Comparison of ENCODE assay signal across 20 cellular contexts in genomic region chr22:38494498-38494897, GRCh38. TPM values are rescaled to one million over a fixed set of nuclear protein-coding genes. Genes with fewer than 3 reads are reported as not detected.
DNase-seq lines count a peak whose midpoint lies in the region; ATAC-seq and TF ChIP-seq lines count a peak whose summit lies in the region.
"Had no signal": no experiment of that assay in that cellular context is flagged by ENCODE, and none has a peak within 500 bp of the region (broad histone marks: within the 10 kb centered on the region; RNA-seq: fewer than 3 reads in every experiment).

No MANE protein-coding gene starts in this region.

- H3K18ac ChIP-seq in IMR-90 (ENCODE audit: low read depth, low read length) = no peak overlapping the region

- TF ChIP-seq POLR2A in IMR-90 (IDR thresholded peaks at IDR 0.05; ENCODE audit: low read depth, low read length) = no peak

- TF ChIP-seq RAD21 in IMR-90 (IDR thresholded peaks at IDR 0.05; ENCODE audit: low read length) = no peak

- H3K4me3 ChIP-seq in IMR-90 (ENCODE audit: insufficient read depth, low read depth, low read length) = no peak overlapping the region
- H3K4me3 ChIP-seq in brain microvascular endothelial cell (ENCODE audit: low read depth, low read length) = no peak overlapping the region
- H3K4me3 ChIP-seq: ascending aorta, coronary artery, transverse colon had no signal

- no peak overlapping the region for H2BK20ac ChIP-seq in IMR-90 (ENCODE audit: low read depth, low read length)

- H3K4me1 ChIP-seq in IMR-90 (ENCODE audit: control insufficient read depth, insufficient read depth, low read length) = peaks cover 24% of the 10 kb centered on the region

- H3K23ac ChIP-seq in IMR-90 (ENCODE audit: low read depth, low read length) = 0 out of 2 replicates have a peak overlapping the region, but pooled peaks have one; percentile 17

- peaks cover 30 to 72% of the 10 kb centered on the region in 2 experiments for H3K79me1 ChIP-seq in IMR-90 (ENCODE audit: low read depth in 1 of 2, low read length in 2 of 2)

- no peak overlapping the region for H2BK120ac ChIP-seq in IMR-90 (ENCODE audit: low read depth, low read length)

- in situ Hi-C loops in IMR-90 (cut with MboI; ENCODE audit: low sequenced_read_pairs) (no loop called here), brain microvascular endothelial cell (cut with HindIII; ENCODE audit: low pct_ligation_motif_present, low sequenced_read_pairs) (no loop called here)

- no peak overlapping the region for H2AK5ac ChIP-seq in IMR-90 (ENCODE audit: low read depth, low read length)

- no peaks in the 10 kb centered on the region for H3K9me3 ChIP-seq in IMR-90 (ENCODE audit: control insufficient read depth, insufficient read depth, low read length)
- H3K9me3 ChIP-seq: ascending aorta, transverse colon had no signal

- CTCF ChIA-PET in IMR-90 (lab: Yijun Ruan, JAX) = interaction anchor here (0.6 kb wide), 1 partner anchor 1883 kb away, joined by 3 read pairs; no protein-coding TSS in a partner anchor

- H3K9me1 ChIP-seq in IMR-90 (ENCODE audit: insufficient read depth, low read length) = peaks cover 18% of the 10 kb centered on the region

- H3K27me3 ChIP-seq in IMR-90 (ENCODE audit: control insufficient read depth, insufficient read depth, low read length) = no peaks in the 10 kb centered on the region
- no peaks in the 10 kb centered on the region for H3K27me3 ChIP-seq in brain microvascular endothelial cell (replicated peaks)
- H3K27me3 ChIP-seq: ascending aorta, transverse colon had no signal

- peak overlapping the region; percentile 23 for H3K27ac Mint-ChIP-seq in activated naive CD4-positive, alpha-beta T cell treated with anti-CD3 and anti-CD28 coated beads, Interleukin-2, amount 50 U/mL, for 24 hours
- H3K27ac Mint-ChIP-seq in activated naive CD4-positive, alpha-beta T cell treated with anti-CD3 and anti-CD28 coated beads, Interleukin-2, amount 50 U/mL, for 72 hours = no peak overlapping the region

- peaks cover 56% of the 10 kb centered on the region for H3K4me1 Mint-ChIP-seq in activated naive CD4-positive, alpha-beta T cell treated with anti-CD3 and anti-CD28 coated beads, Interleukin-2, amount 50 U/mL, for 24 hours

- peaks cover 93% of the 10 kb centered on the region for H4K20me1 ChIP-seq in IMR-90 (ENCODE audit: insufficient read depth, low read length)

- H3K4me3 Mint-ChIP-seq in activated naive CD4-positive, alpha-beta T cell treated with anti-CD3 and anti-CD28 coated beads, Interleukin-2, amount 50 U/mL, for 24 hours = no peak overlapping the region

- H4K91ac ChIP-seq in IMR-90 (ENCODE audit: insufficient read depth, low read depth, low read length) = no peak overlapping the region

- no peak overlapping the region for H4K8ac ChIP-seq in IMR-90 (ENCODE audit: low read depth in 2 of 2, low read length in 2 of 2)

- no CpG with 5 or more reads among the region's 2 CpGs for WGBS in IMR-90 (ENCODE audit: extremely low coverage in 2 of 2, insufficient read length in 1 of 2), 2 experiments

- no peak overlapping the region for H4K5ac ChIP-seq in IMR-90 (ENCODE audit: low read depth, low read length)

- POLR2A ChIA-PET in IMR-90 (lab: Charles Lee; ENCODE audit: unreplicated experiment) = no interaction called here

- H3K4ac ChIP-seq in IMR-90 (ENCODE audit: low read depth, low read length) = no peak overlapping the region

- H3K27me3 Mint-ChIP-seq in activated naive CD4-positive, alpha-beta T cell treated with anti-CD3 and anti-CD28 coated beads, Interleukin-2, amount 50 U/mL, for 24 hours = no peaks in the 10 kb centered on the region

- no TSS peak for BruUV-seq in IMR-90 (replicated peaks; lab: Mats Ljungman, UMichigan)

- no peak overlapping the region for H3K56ac ChIP-seq in IMR-90 (ENCODE audit: extremely low read depth, insufficient read depth, low read length)

- H3K9ac ChIP-seq in IMR-90 (ENCODE audit: low read depth, low read length) = 0 out of 2 replicates have a peak overlapping the region, but pooled peaks have one; percentile 6

- H2BK5ac ChIP-seq in IMR-90 (ENCODE audit: low read depth, low read length, poor library complexity, severe bottlenecking) = no peak overlapping the region

- H3K14ac ChIP-seq in IMR-90 (replicated peaks; ENCODE audit: low read depth, low read length) = no peak overlapping the region

- no peak overlapping the region for H2AFZ ChIP-seq in IMR-90 (replicated peaks; ENCODE audit: low read length, poor library complexity)

- TF ChIP-seq CTCF in IMR-90 (conservative IDR thresholded peaks at IDR 0.05; ENCODE audit: low read depth, low read length) (no peak), brain microvascular endothelial cell (IDR thresholded peaks at IDR 0.05; ENCODE audit: low read depth, low read length, missing control alignments) (no peak), GM20000 (IDR thresholded peaks at IDR 0.05; ENCODE audit: extremely low read depth, missing control alignments) (no peak)

- H3K36me3 ChIP-seq in IMR-90 (ENCODE audit: control insufficient read depth, insufficient read depth, low read length) = peaks cover 75% of the 10 kb centered on the region
- H3K36me3 ChIP-seq in brain microvascular endothelial cell (replicated peaks) = peaks cover 92% of the 10 kb centered on the region

- H3K27ac ChIP-seq in IMR-90 (ENCODE audit: insufficient read depth, low read length) (no peak overlapping the region), brain microvascular endothelial cell (peak overlapping the region; percentile 51)
- H3K27ac ChIP-seq: ascending aorta, coronary artery, transverse colon had no signal

- peaks cover 31% of the 10 kb centered on the region for H3K36me3 Mint-ChIP-seq in activated naive CD4-positive, alpha-beta T cell treated with anti-CD3 and anti-CD28 coated beads, Interleukin-2, amount 50 U/mL, for 24 hours
- H3K36me3 Mint-ChIP-seq in activated naive CD4-positive, alpha-beta T cell treated with anti-CD3 and anti-CD28 coated beads, Interleukin-2, amount 50 U/mL, for 72 hours = peaks cover 37 to 65% of the 10 kb centered on the region in 2 donors

- no peak overlapping the region for H2BK15ac ChIP-seq in IMR-90 (ENCODE audit: low read depth, low read length)

- intact Hi-C loops in IMR-90 (cut with micrococcal nuclease) = no loop called here
- intact Hi-C loops in left colon (cut with DNase I, micrococcal nuclease) = no loop called here

- dilution Hi-C loops in IMR-90 (cut with HindIII; ENCODE audit: low sequenced_read_pairs, unreplicated experiment) = no loop called here

- H3K9me3 Mint-ChIP-seq in activated naive CD4-positive, alpha-beta T cell treated with anti-CD3 and anti-CD28 coated beads, Interleukin-2, amount 50 U/mL, for 24 hours = no peaks in the 10 kb centered on the region
- H3K9me3 Mint-ChIP-seq in activated naive CD4-positive, alpha-beta T cell treated with anti-CD3 and anti-CD28 coated beads, Interleukin-2, amount 50 U/mL, for 72 hours = no peaks in the 10 kb centered on the region

- DNase-seq in activated naive CD4-positive, alpha-beta T cell treated with anti-CD3 and anti-CD28 coated beads, Interleukin-2, amount 50 U/mL, for 72 hours (ENCODE audit: low spot score in 2 of 2) = no peak
- DNase-seq in IMR-90 = peak; percentile 77
- DNase-seq in brain microvascular endothelial cell = peak; percentile 89
- DNase-seq in non-pigmented ciliary epithelial cell (ENCODE audit: low read depth) = peak; percentile 63
- no peak for DNase-seq in left colon
- DNase-seq in GM20000 (ENCODE audit: low spot score) = no peak
- DNase-seq: activated effector memory CD4-positive, alpha-beta T cell treated with Interleukin-2 at 50 U/mL for 16 hours; DND-41; NCI-H1092 treated with DMSO at 0.1 percent for 48 hours; NCI-H2081 treated with DMSO at 0.1 percent for 48 hours; NCI-H524; posterior cingulate gyrus; stimulated activated naive CD8-positive, alpha-beta T cell treated with anti-CD3 and anti-CD28 coated beads, Interleukin-15, Interleukin-2, amounts not matched to agents 100 U/mL and 50 U/mL, for 24 hours; transverse colon had no signal

- no peak overlapping the region for H3K4me2 ChIP-seq in IMR-90 (ENCODE audit: low read depth, low read length)

- H2AK9ac ChIP-seq in IMR-90 (replicated peaks; ENCODE audit: low read depth, low read length, poor library complexity) = no peak overlapping the region

- no peak for ATAC-seq in activated naive CD4-positive, alpha-beta T cell treated with anti-CD3 and anti-CD28 coated beads, Interleukin-2, amount 50 U/mL, for 72 hours
- no peak for ATAC-seq in IMR-90 (ENCODE audit: low read depth)
- ATAC-seq in left colon = no peak
- no peak for ATAC-seq in HG03097 (IDR thresholded peaks at IDR 0.05; ENCODE audit: low FRiP score, unreplicated experiment)
- ATAC-seq: stimulated activated naive CD8-positive, alpha-beta T cell treated with anti-CD3 and anti-CD28 coated beads, Interleukin-15, Interleukin-2, amounts not matched to agents 100 U/mL and 50 U/mL, for 24 hours had no signal

TF ChIP-seq in IMR-90, 13 proteins besides CTCF, POLR2A, EP300 and RAD21 (continues in another document):
- no peak for TF ChIP-seq MXI1 (IDR thresholded peaks at IDR 0.05; ENCODE audit: borderline replicate concordance, low read depth, low read length)
- no peak; the same call in 1 of the 2 replicates for TF ChIP-seq CEBPB (IDR thresholded peaks at IDR 0.05; ENCODE audit: low read depth, low read length)

RNA-seq across cellular contexts. Expression of gene DDX17, which starts 11.6 kb away (rescaled TPM):
- 100 to 1,000 TPM; 382 to 415 TPM for total RNA-seq in activated naive CD4-positive, alpha-beta T cell treated with anti-CD3 and anti-CD28 coated beads, Interleukin-2, amount 50 U/mL, for 72 hours
- total RNA-seq in IMR-90 (2012; rRNA removed) (366 and 371 TPM in 2 replicates), left colon (100 to 1,000 TPM; 300 to 349 TPM)
- polyA plus RNA-seq in IMR-90 (2012; rRNA removed) = 200 and 240 TPM in 2 replicates
- polyA plus RNA-seq in IMR-90 (2012; cell fraction: cytosol; rRNA removed) = 72.6 and 98.7 TPM in 2 replicates
- polyA plus RNA-seq in IMR-90 (2012; cell fraction: nucleus; rRNA removed; ENCODE audit: low replicate concordance) = 587 and 1,388 TPM in 2 replicates

RNA-seq across cellular contexts. Expression of gene KDELR3, which starts 26.6 kb away (rescaled TPM):
- under 1 TPM; 0.59 to 0.89 TPM for total RNA-seq in activated naive CD4-positive, alpha-beta T cell treated with anti-CD3 and anti-CD28 coated beads, Interleukin-2, amount 50 U/mL, for 72 hours
- 192 and 224 TPM in 2 replicates for total RNA-seq in IMR-90 (2012; rRNA removed)
- 120 and 129 TPM in 2 replicates for polyA plus RNA-seq in IMR-90 (2012; rRNA removed)
- polyA plus RNA-seq in IMR-90 (2012; cell fraction: cytosol; rRNA removed) = 59.5 and 86.9 TPM in 2 replicates
- 17.7 and 49.2 TPM in 2 replicates for polyA plus RNA-seq in IMR-90 (2012; cell fraction: nucleus; rRNA removed; ENCODE audit: low replicate concordance)
- total RNA-seq in left colon = 10 to 100 TPM; 17.2 to 22.7 TPM

RNA-seq across cellular contexts. Expression of gene KCNJ4, which starts 39.5 kb away (rescaled TPM):
- not detected for total RNA-seq in activated naive CD4-positive, alpha-beta T cell treated with anti-CD3 and anti-CD28 coated beads, Interleukin-2, amount 50 U/mL, for 72 hours
- total RNA-seq in IMR-90 (2012; rRNA removed) (not detected in 2 replicates), left colon (not detected)
- polyA plus RNA-seq in IMR-90 (2012; rRNA removed) = not detected in 2 replicates
- polyA plus RNA-seq in IMR-90 (2012; cell fraction: cytosol; rRNA removed) = 0.01 TPM in 1 of 2 replicates, not detected in the other
- polyA plus RNA-seq in IMR-90 (2012; cell fraction: nucleus; rRNA removed; ENCODE audit: low replicate concordance) = not detected in 2 replicates
- total RNA-seq: ascending aorta, fibroblast of villous mesenchyme, kidney epithelial cell, transverse colon had no signal

Comparison
In these comparisons a context has a peak if more than half of its experiments do, and no peak if none do; other contexts are left out.
1. DNase-seq: peak in IMR-90 (single experiment), brain microvascular endothelial cell (single experiment) and non-pigmented ciliary epithelial cell (single experiment); none in activated naive CD4-positive, alpha-beta T cell treated with anti-CD3 and anti-CD28 coated beads, Interleukin-2, amount 50 U/mL, for 72 hours (0 of 2), left colon (0 of 2) and GM20000 (single experiment).
2. RNA of gene KDELR3, which starts 26.6 kb away (total RNA-seq): 192 to 224 TPM in IMR-90 and 17.2 to 22.7 TPM in left colon; 0.59 to 0.89 TPM in activated naive CD4-positive, alpha-beta T cell treated with anti-CD3 and anti-CD28 coated beads, Interleukin-2, amount 50 U/mL, for 72 hours; every median in the first group is over 4 times any median in the second.